In the genomic region with DNA sequence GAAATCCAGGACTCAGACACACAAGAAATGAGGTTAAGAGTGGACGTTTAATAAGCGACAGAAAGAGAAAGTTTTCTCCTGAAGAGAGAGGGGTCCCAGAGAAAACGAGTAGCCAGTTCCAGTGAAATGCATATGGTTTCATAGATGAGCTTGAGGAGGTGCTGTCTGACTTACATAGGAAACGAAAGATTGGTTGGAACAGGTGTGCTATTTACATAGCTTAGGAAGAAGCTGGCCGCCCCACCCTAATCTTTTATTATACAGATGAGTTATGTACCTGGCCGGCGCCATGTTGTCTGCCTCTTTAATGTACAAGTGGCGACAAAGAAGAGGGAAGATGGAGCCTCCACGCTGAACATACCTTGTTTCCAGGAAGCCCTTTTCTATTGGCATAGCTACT, we compare ENCODE assay signal across 1 cellular context.
TF ChIP-seq lines count a peak whose summit lies in the region.

No MANE protein-coding gene starts in this region.

TF ChIP-seq in H1, 55 proteins besides CTCF, POLR2A, EP300 and RAD21:
- no peak for TF ChIP-seq POU5F1 (IDR thresholded peaks at IDR 0.05; ENCODE audit: low read depth, low read length)
- peak; percentile 73 for TF ChIP-seq YY1 (IDR thresholded peaks at IDR 0.05; ENCODE audit: low read depth, low read length)
